ENCODE assay signal across 23 cellular contexts in genomic region chr6:13009031-13009430, GRCh38.
DNase-seq lines count a peak whose midpoint lies in the region; ATAC-seq, FAIRE-seq and TF ChIP-seq lines count a peak whose summit lies in the region.
"Had no signal": no experiment of that assay in that cellular context is flagged by ENCODE, and none has a peak within 500 bp of the region (broad histone marks: within the 10 kb centered on the region; RNA-seq: fewer than 3 reads in every experiment).

No MANE protein-coding gene starts in this region.

- no peak for DNase-seq in left ventricle myocardium inferior
- DNase-seq in cardiac septum (ENCODE audit: low spot score), result no peak
- DNase-seq in SK-N-DZ (ENCODE audit: low spot score), result peak; percentile 58
- no peak for DNase-seq in endodermal cell
- DNase-seq in substantia nigra (lab: John Stamatoyannopoulos, UW), result no peak
- no peak for DNase-seq in activated naive CD4-positive, alpha-beta T cell treated with anti-CD3 and anti-CD28 coated beads, Interleukin-2, amount 10 ng/mL, durations not matched to agents 7 days and 5 days
- no peak for DNase-seq in GM12892 (ENCODE audit: insufficient read length)
- DNase-seq: Caco-2; Calu3; CD4-positive, alpha-beta T cell; CD8-positive, alpha-beta T cell; DMS79 treated with DMSO at 0.1 percent for 48 hours; GF-D8 had no signal

- peak overlapping the region; percentile 77 for H3K27ac ChIP-seq in left ventricle myocardium inferior (replicated peaks)
- no peak overlapping the region for H3K27ac ChIP-seq in endodermal cell (ENCODE audit: low read depth, low read length)
- H3K27ac ChIP-seq in substantia nigra (ENCODE audit: low read depth, low read length, poor library complexity, severe bottlenecking), result peak overlapping the region; percentile 18
- H3K27ac ChIP-seq: 22Rv1; A549; BLaER1 treated with 17β-estradiol and CSF1 and Interleukin-3, amounts not matched to agents 10 nM and 100 nM; C4-2B had no signal

- intact Hi-C loops in left ventricle myocardium inferior (cut with micrococcal nuclease), result loop anchor here (5.0 kb wide), 1 partner anchor 47 kb away; no protein-coding TSS in a partner anchor
- intact Hi-C loops in cardiac septum (cut with DNase I), result loop anchor here (5.0 kb wide), 1 partner anchor 47 kb away; no protein-coding TSS in a partner anchor

- TF ChIP-seq CTCF in left ventricle myocardium inferior (IDR thresholded peaks at IDR 0.05; ENCODE audit: borderline replicate concordance), result no peak
- TF ChIP-seq CTCF in endodermal cell (conservative IDR thresholded peaks at IDR 0.05), result no peak

- H3K27me3 ChIP-seq in left ventricle myocardium inferior (ENCODE audit: low read depth) (no peaks in the 10 kb centered on the region), endodermal cell (ENCODE audit: control insufficient read depth, insufficient read depth, low read length, poor library complexity, severe bottlenecking) (peaks cover 1% of the 10 kb centered on the region)

- CTCF ChIA-PET in activated naive CD4-positive, alpha-beta T cell treated with anti-CD3 and anti-CD28 coated beads, Interleukin-2, amount 10 ng/mL, durations not matched to agents 7 days and 5 days (lab: Charles Lee), result no interaction called here

- peaks cover 62% of the 10 kb centered on the region for H3K4me1 Mint-ChIP-seq in endodermal cell
- H3K4me1 Mint-ChIP-seq in activated naive CD4-positive, alpha-beta T cell treated with anti-CD3 and anti-CD28 coated beads, Interleukin-2, amount 10 ng/mL, durations not matched to agents 7 days and 5 days, result peaks cover 7% of the 10 kb centered on the region

- no peak overlapping the region for H3K4me3 ChIP-seq in left ventricle myocardium inferior
- H3K4me3 ChIP-seq in endodermal cell (ENCODE audit: low read length), result peak overlapping the region; percentile 66
- H3K4me3 ChIP-seq: A549; BLaER1 treated with 17β-estradiol and CSF1 and Interleukin-3, amounts not matched to agents 10 nM and 100 nM had no signal

- H3K4me3 Mint-ChIP-seq in endodermal cell, result no peak overlapping the region
- H3K4me3 Mint-ChIP-seq in activated naive CD4-positive, alpha-beta T cell treated with anti-CD3 and anti-CD28 coated beads, Interleukin-2, amount 10 ng/mL, durations not matched to agents 7 days and 5 days, result no peak overlapping the region
- H3K4me3 Mint-ChIP-seq: B cell; CD4-positive, alpha-beta T cell; CD8-positive, alpha-beta T cell had no signal

- H3K9me3 Mint-ChIP-seq in endodermal cell, result no peaks in the 10 kb centered on the region
- no peaks in the 10 kb centered on the region for H3K9me3 Mint-ChIP-seq in activated naive CD4-positive, alpha-beta T cell treated with anti-CD3 and anti-CD28 coated beads, Interleukin-2, amount 10 ng/mL, durations not matched to agents 7 days and 5 days
- H3K9me3 Mint-ChIP-seq: CD4-positive, alpha-beta T cell; CD8-positive, alpha-beta T cell had no signal

- no peaks in the 10 kb centered on the region for H3K36me3 ChIP-seq in left ventricle myocardium inferior
- no peaks in the 10 kb centered on the region for H3K36me3 ChIP-seq in endodermal cell (ENCODE audit: control insufficient read depth, insufficient read depth, low read length)
- H3K36me3 ChIP-seq: BLaER1 treated with 17β-estradiol and CSF1 and Interleukin-3, amounts not matched to agents 10 nM and 100 nM had no signal

- FAIRE-seq in GM12892 (lab: Jason Lieb, UNC), result no peak
- FAIRE-seq: A549, D721Med, G401.6, GM12891, GM18507 had no signal

- H3K36me3 Mint-ChIP-seq in endodermal cell (ENCODE audit: low read depth), result no peaks in the 10 kb centered on the region
- H3K36me3 Mint-ChIP-seq in activated naive CD4-positive, alpha-beta T cell treated with anti-CD3 and anti-CD28 coated beads, Interleukin-2, amount 10 ng/mL, durations not matched to agents 7 days and 5 days, result no peaks in the 10 kb centered on the region
- H3K36me3 Mint-ChIP-seq: CD8-positive, alpha-beta T cell had no signal

- H3K9ac ChIP-seq in endodermal cell (ENCODE audit: extremely low read depth, low read length, poor library complexity, severe bottlenecking), result no peak overlapping the region
- H3K9ac ChIP-seq: BLaER1 treated with 17β-estradiol and CSF1 and Interleukin-3, amounts not matched to agents 10 nM and 100 nM had no signal

- H3K9me3 ChIP-seq in left ventricle myocardium inferior (replicated peaks), result no peaks in the 10 kb centered on the region
- no peaks in the 10 kb centered on the region for H3K9me3 ChIP-seq in endodermal cell (ENCODE audit: control insufficient read depth, low read length)
- H3K9me3 ChIP-seq: A549; BLaER1 treated with 17β-estradiol and CSF1 and Interleukin-3, amounts not matched to agents 10 nM and 100 nM; Caco-2 had no signal

- H3K27ac Mint-ChIP-seq in endodermal cell, result no peak overlapping the region
- no peak overlapping the region for H3K27ac Mint-ChIP-seq in activated naive CD4-positive, alpha-beta T cell treated with anti-CD3 and anti-CD28 coated beads, Interleukin-2, amount 10 ng/mL, durations not matched to agents 7 days and 5 days
- H3K27ac Mint-ChIP-seq: B cell; CD4-positive, alpha-beta T cell; CD8-positive, alpha-beta T cell had no signal

- WGBS in endodermal cell (ENCODE audit: insufficient coverage in 1 of 2, insufficient read length in 1 of 2), 2 experiments, result 76 to 83% methylated on average over 1 to 3 of the region's 3 CpGs

- H3K27me3 Mint-ChIP-seq in endodermal cell (ENCODE audit: insufficient read depth), result peaks cover 62% of the 10 kb centered on the region
- H3K27me3 Mint-ChIP-seq in activated naive CD4-positive, alpha-beta T cell treated with anti-CD3 and anti-CD28 coated beads, Interleukin-2, amount 10 ng/mL, durations not matched to agents 7 days and 5 days, result peaks cover 51% of the 10 kb centered on the region

- no peak for TF ChIP-seq POLR2A in GM12892 (IDR thresholded peaks at IDR 0.05; ENCODE audit: low read depth, low read length)

- peaks cover 71% of the 10 kb centered on the region for H3K4me1 ChIP-seq in left ventricle myocardium inferior
- peaks cover 36% of the 10 kb centered on the region for H3K4me1 ChIP-seq in endodermal cell (ENCODE audit: control insufficient read depth, insufficient read depth, low read length)

- ATAC-seq in GM21526 (IDR thresholded peaks at IDR 0.05; ENCODE audit: low FRiP score, unreplicated experiment), result no peak
- ATAC-seq: A549; CD8-positive, alpha-beta T cell had no signal
